In genomic region chr12:49018282-49019119, GRCh38 we compare ENCODE assay signal across 8 cellular contexts. TPM values are rescaled to one million over a fixed set of nuclear protein-coding genes. Genes with fewer than 3 reads are reported as not detected.
DNase-seq lines count a peak whose midpoint lies in the region; ATAC-seq and TF ChIP-seq lines count a peak whose summit lies in the region.

TSS of gene PRKAG1 (minus strand) at chr12:49018776. CDS start at chr12:49018740, 36 bp downstream.

- peak within 1 kb of the TSS; percentile 88 for H3K4me2 ChIP-seq in fibroblast of lung (ENCODE audit: extremely low read depth, insufficient read depth, low read length)

- no peaks in the 10 kb centered on the region for H3K27me3 Mint-ChIP-seq in naive thymus-derived CD8-positive, alpha-beta T cell

- POLR2A ChIA-PET in naive thymus-derived CD8-positive, alpha-beta T cell (lab: Charles Lee): interaction anchor here (0.8 to 1.7 kb wide), 6 partner anchors 19 to 167 kb away, joined by 3 to 5 read pairs (median 4); partner anchors contain the start of genes DDN, DDX23 and TUBA1B

- H3K27me3 ChIP-seq in fibroblast of lung (ENCODE audit: control insufficient read depth, insufficient read depth, low read length): no peaks in the 10 kb centered on the region

- H3K27ac ChIP-seq in fibroblast of lung (ENCODE audit: insufficient read depth, low read length): peak within 1 kb of the TSS; percentile 96

- peak within 1 kb of the TSS; percentile 97 to 100 (median 99) for H3K27ac Mint-ChIP-seq in naive thymus-derived CD8-positive, alpha-beta T cell

- ATAC-seq in naive thymus-derived CD8-positive, alpha-beta T cell: peak; percentile 89 to 92

- peaks cover 24 to 45% (median 40%) of the 10 kb centered on the region in 4 donors for H3K4me1 Mint-ChIP-seq in naive thymus-derived CD8-positive, alpha-beta T cell

- H2AFZ ChIP-seq in fibroblast of lung (ENCODE audit: low read length): peak within 1 kb of the TSS; percentile 42

- TF ChIP-seq CTCF in LNCAP (IDR thresholded peaks at IDR 0.05) (peak; percentile 53), fibroblast of lung (conservative IDR thresholded peaks at IDR 0.05 in 1 of 2, IDR thresholded peaks at IDR 0.05 in 1 of 2; ENCODE audit: low read depth in 1 of 2, low read length in 2 of 2) (peak; percentile 44 to 51)

- H3K9me3 Mint-ChIP-seq in naive thymus-derived CD8-positive, alpha-beta T cell: no peaks in the 10 kb centered on the region

- H3K4me3 Mint-ChIP-seq in naive thymus-derived CD8-positive, alpha-beta T cell: peak within 1 kb of the TSS; percentile 89 to 98 (median 93)

- peak within 1 kb of the TSS; percentile 95 for H3K9ac ChIP-seq in fibroblast of lung (ENCODE audit: insufficient read depth, low read length)

- H3K36me3 ChIP-seq in fibroblast of lung (ENCODE audit: control insufficient read depth, insufficient read depth, low read length): peaks cover 9% of the 10 kb centered on the region

- DNase-seq in ELF-1 (ENCODE audit: low read depth, low spot score): peak; percentile 99
- DNase-seq in GOT3 (lab: John Stamatoyannopoulos, UW): peak; percentile 83
- DNase-seq in RPMI8226: peak; percentile 98
- DNase-seq in activated T-helper 1 cell treated with anti-CD3 and anti-CD28 coated beads, Interleukin-2, amount 50 U/mL, for 16 hours (ENCODE audit: low read depth in 1 of 2, low spot score in 1 of 2): peak; percentile 92 to 94
- peak; percentile 96 to 97 for DNase-seq in fibroblast of lung (ENCODE audit: low read depth in 2 of 2)
- peak; percentile 91 to 98 (median 96) for DNase-seq in naive thymus-derived CD8-positive, alpha-beta T cell
- peak; percentile 94 to 97 (median 95) for DNase-seq in stimulated activated naive CD4-positive, alpha-beta T cell (lab: John Stamatoyannopoulos, UW)

- peak within 1 kb of the TSS; percentile 81 to 92 (median 86) for H3K4me3 ChIP-seq in fibroblast of lung (replicated peaks in 1 of 4; ENCODE audit: control extremely low read depth in 1 of 4, insufficient read depth in 1 of 4, low read depth in 3 of 4, low read length in 4 of 4)

- peaks cover 20% of the 10 kb centered on the region for H3K79me2 ChIP-seq in fibroblast of lung (ENCODE audit: control insufficient read depth, insufficient read depth, low read length)

- H3K36me3 Mint-ChIP-seq in naive thymus-derived CD8-positive, alpha-beta T cell: peaks cover 8 to 41% (median 9%) of the 10 kb centered on the region in 3 donors

- no peaks in the 10 kb centered on the region for H3K4me1 ChIP-seq in fibroblast of lung (ENCODE audit: control insufficient read depth, extremely low read depth, insufficient read depth, low read length)

- no peaks in the 10 kb centered on the region for H4K20me1 ChIP-seq in fibroblast of lung (ENCODE audit: control insufficient read depth, extremely low read depth, insufficient read depth, low read length)

- H3K9me3 ChIP-seq in fibroblast of lung (ENCODE audit: control insufficient read depth, insufficient read depth, low read depth, low read length): no peaks in the 10 kb centered on the region

RNA-seq across cellular contexts. Expression of gene PRKAG1, which starts in this region (rescaled TPM):
- 65.2 and 76.5 TPM in 2 replicates for total RNA-seq in fibroblast of lung
- polyA plus RNA-seq in fibroblast of lung: 107 and 110 TPM in 2 replicates
- 85.7 and 86.3 TPM in 2 replicates for polyA plus RNA-seq in fibroblast of lung (2012)
- polyA minus RNA-seq in fibroblast of lung (ENCODE audit: low replicate concordance): 27.5 and 35.6 TPM in 2 replicates
- 10 to 100 TPM; 47.5 to 49.5 TPM for total RNA-seq in naive thymus-derived CD8-positive, alpha-beta T cell
- 10 to 100 TPM; 29.2 to 39.5 (median 33.0) TPM for polyA plus RNA-seq in naive thymus-derived CD8-positive, alpha-beta T cell

Comparison
In these comparisons a context has a peak if more than half of its experiments do, and no peak if none do; other contexts are left out.
1. Peak in every context shown above with its lines: DNase-seq, ATAC-seq, H3K4me3 ChIP-seq and H3K27ac ChIP-seq.